Comparison of ENCODE assay signal across 14 cellular contexts in genomic region chr5:5822729-5823257, GRCh38.
"Had no signal": no experiment of that assay in that cellular context is flagged by ENCODE, and none has a peak within 500 bp of the region (broad histone marks: within the 10 kb centered on the region; RNA-seq: fewer than 3 reads in every experiment).

No MANE protein-coding gene starts in this region.

- H3K4me2 ChIP-seq: smooth muscle cell had no signal

- H3K4me1 ChIP-seq: pancreas, suprapubic skin, thyroid gland had no signal

- H3K27me3 ChIP-seq: heart left ventricle, pancreas, suprapubic skin, thyroid gland had no signal

- H3K9me3 ChIP-seq: heart left ventricle, pancreas, suprapubic skin, thyroid gland had no signal

- H3K4me3 ChIP-seq: heart left ventricle, pancreas, smooth muscle cell, suprapubic skin, thyroid gland had no signal

- H3K36me3 ChIP-seq: heart left ventricle, pancreas, suprapubic skin, thyroid gland had no signal

- H3K27ac ChIP-seq: heart left ventricle, pancreas, suprapubic skin, thyroid gland had no signal

- ATAC-seq: heart left ventricle, pancreas, right cardiac atrium had no signal

- DNase-seq: effector CD4-positive, alpha-beta T cell; foreskin melanocyte; heart left ventricle; hippocampal formation; naive B cell; occipital lobe; pancreas; stimulated activated CD4-positive, alpha-beta T cell treated with anti-CD3 and anti-CD28 coated beads, Interleukin-2, amount 100 ng/mL, for 48 hours; stimulated activated naive CD4-positive, alpha-beta T cell treated with Interleukin-2 at 50 U/mL for 16 hours; thyroid gland had no signal

- FAIRE-seq: pancreas, urothelium cell line had no signal
